ENCODE assay signal across 23 cellular contexts in the genomic region with DNA sequence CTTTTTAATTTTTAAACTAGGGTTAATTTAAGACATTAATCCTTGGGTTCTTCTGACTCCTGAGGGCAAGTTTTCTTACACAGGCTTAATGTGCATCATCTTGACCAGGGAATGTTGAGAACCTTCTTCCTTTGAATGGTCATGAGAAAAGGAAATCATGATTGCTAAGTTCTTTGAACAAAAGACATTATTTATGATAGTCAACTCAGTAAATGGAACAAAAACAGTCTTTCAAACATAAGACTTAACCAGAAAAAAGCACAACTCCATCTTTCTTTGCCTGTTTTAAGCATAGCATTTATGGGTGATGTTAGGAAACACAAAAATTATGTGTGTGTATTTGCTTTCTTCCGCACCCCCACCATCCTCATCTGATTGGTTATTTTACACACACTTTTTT.
"Had no signal": no experiment of that assay in that cellular context is flagged by ENCODE, and none has a peak within 500 bp of the region (broad histone marks: within the 10 kb centered on the region; RNA-seq: fewer than 3 reads in every experiment).

No MANE protein-coding gene starts in this region.

- H3K9me3 Mint-ChIP-seq: activated CD4-positive, alpha-beta memory T cell treated with anti-CD3 and anti-CD28 coated beads, Interleukin-2, amount 10 ng/mL, durations not matched to agents 7 days and 5 days; activated naive CD4-positive, alpha-beta T cell treated with anti-CD3 and anti-CD28 coated beads, Interleukin-2, amount 10 ng/mL, durations not matched to agents 7 days and 5 days; effector memory CD8-positive, alpha-beta T cell; naive B cell; neural crest cell had no signal

- H3K27ac ChIP-seq: lower lobe of right lung, thyroid gland had no signal

- H3K27ac Mint-ChIP-seq: activated CD4-positive, alpha-beta memory T cell treated with anti-CD3 and anti-CD28 coated beads, Interleukin-2, amount 10 ng/mL, durations not matched to agents 7 days and 5 days; activated naive CD4-positive, alpha-beta T cell treated with anti-CD3 and anti-CD28 coated beads, Interleukin-2, amount 10 ng/mL, durations not matched to agents 7 days and 5 days had no signal

- ATAC-seq: body of pancreas; effector memory CD8-positive, alpha-beta T cell; heart right ventricle; left cardiac atrium; lower lobe of right lung; T-helper 17 cell had no signal

- H3K4me3 Mint-ChIP-seq: activated CD4-positive, alpha-beta memory T cell treated with anti-CD3 and anti-CD28 coated beads, Interleukin-2, amount 10 ng/mL, durations not matched to agents 7 days and 5 days; activated naive CD4-positive, alpha-beta T cell treated with anti-CD3 and anti-CD28 coated beads, Interleukin-2, amount 10 ng/mL, durations not matched to agents 7 days and 5 days; effector memory CD8-positive, alpha-beta T cell; T-helper 17 cell had no signal

- DNase-seq: activated CD4-positive, alpha-beta memory T cell treated with anti-CD3 and anti-CD28 coated beads, Interleukin-2, amount 10 ng/mL, durations not matched to agents 7 days and 5 days; activated CD4-positive, alpha-beta T cell treated with anti-CD3 and anti-CD28 coated beads for 48 hours; activated effector memory CD4-positive, alpha-beta T cell treated with anti-CD3 and anti-CD28 coated beads, Interleukin-2, amount 50 U/mL, for 16 hours; activated naive CD4-positive, alpha-beta T cell treated with anti-CD3 and anti-CD28 coated beads, Interleukin-2, amount 10 ng/mL, durations not matched to agents 7 days and 5 days; activated T-cell treated with anti-CD3 and anti-CD28 coated beads for 4 hours; anterior cingulate cortex; body of pancreas; caudate nucleus; effector memory CD8-positive, alpha-beta T cell; heart right ventricle; islet precursor cell; left cardiac atrium; lower lobe of right lung; naive B cell; occipital lobe; retina; stimulated activated CD4-positive, alpha-beta T cell treated with anti-CD3 and anti-CD28 coated beads, Interleukin-2, amount 100 ng/mL, for 48 hours; stimulated activated CD8-positive, alpha-beta memory T cell treated with anti-CD3 and anti-CD28 coated beads, Interleukin-4, amount 100 ng/mL, for 48 hours; stimulated activated naive CD4-positive, alpha-beta T cell treated with Interleukin-2 at 50 U/mL for 16 hours; SW 1271; T-helper 17 cell; thyroid gland had no signal

- H3K9me3 ChIP-seq: body of pancreas, heart right ventricle, lower lobe of right lung, thyroid gland had no signal

- H3K4me3 ChIP-seq: body of pancreas, thyroid gland had no signal

- H3K27me3 ChIP-seq: body of pancreas, heart right ventricle, thyroid gland had no signal
